ENCODE assay signal across 1 cellular context in genomic region chr1:39845569-39846566, GRCh38.
TF ChIP-seq lines count a peak whose summit lies in the region.

No MANE protein-coding gene starts in this region.

TF ChIP-seq in HepG2, 621 proteins besides CTCF, POLR2A, EP300 and RAD21 (continued from another document):
- TF ChIP-seq POLR2AphosphoS5 (IDR thresholded peaks at IDR 0.05; ENCODE audit: low read depth, low read length) (0 out of 2 replicates have a peak, but pooled peaks have one; percentile 21), PAXIP1 (CRISPR knock-in tag; conservative IDR thresholded peaks at IDR 0.05) (peak; percentile 60), NFIC (IDR thresholded peaks at IDR 0.05; ENCODE audit: low read length) (peak; percentile 82), ZNF772 (CRISPR knock-in tag; IDR thresholded peaks at IDR 0.05) (0 out of 2 replicates have a peak, but pooled peaks have one; percentile 7), CENPBD1 (CRISPR knock-in tag; IDR thresholded peaks at IDR 0.05; ENCODE audit: borderline replicate concordance, low read depth) (no peak), ELF4 (CRISPR knock-in tag; IDR thresholded peaks at IDR 0.05; ENCODE audit: borderline replicate concordance) (peak; percentile 50; the same call in 1 of the 2 replicates), JUND (CRISPR knock-in tag; IDR thresholded peaks at IDR 0.05) (no peak), SIX4 (CRISPR knock-in tag; IDR thresholded peaks at IDR 0.05) (no peak), SAP130 (CRISPR knock-in tag; IDR thresholded peaks at IDR 0.05; ENCODE audit: low read depth) (peak; percentile 64), CENPT (CRISPR knock-in tag; IDR thresholded peaks at IDR 0.05; ENCODE audit: low read depth) (no peak), ZNF550 (CRISPR knock-in tag; IDR thresholded peaks at IDR 0.05; ENCODE audit: borderline replicate concordance) (no peak), SOX5 (CRISPR knock-in tag; IDR thresholded peaks at IDR 0.05; ENCODE audit: borderline replicate concordance) (peak; percentile 26; the same call in 1 of the 2 replicates), RARA (CRISPR knock-in tag; IDR thresholded peaks at IDR 0.05) (peak; percentile 57; the same call in 1 of the 2 replicates)
- TF ChIP-seq, protein P1, sequence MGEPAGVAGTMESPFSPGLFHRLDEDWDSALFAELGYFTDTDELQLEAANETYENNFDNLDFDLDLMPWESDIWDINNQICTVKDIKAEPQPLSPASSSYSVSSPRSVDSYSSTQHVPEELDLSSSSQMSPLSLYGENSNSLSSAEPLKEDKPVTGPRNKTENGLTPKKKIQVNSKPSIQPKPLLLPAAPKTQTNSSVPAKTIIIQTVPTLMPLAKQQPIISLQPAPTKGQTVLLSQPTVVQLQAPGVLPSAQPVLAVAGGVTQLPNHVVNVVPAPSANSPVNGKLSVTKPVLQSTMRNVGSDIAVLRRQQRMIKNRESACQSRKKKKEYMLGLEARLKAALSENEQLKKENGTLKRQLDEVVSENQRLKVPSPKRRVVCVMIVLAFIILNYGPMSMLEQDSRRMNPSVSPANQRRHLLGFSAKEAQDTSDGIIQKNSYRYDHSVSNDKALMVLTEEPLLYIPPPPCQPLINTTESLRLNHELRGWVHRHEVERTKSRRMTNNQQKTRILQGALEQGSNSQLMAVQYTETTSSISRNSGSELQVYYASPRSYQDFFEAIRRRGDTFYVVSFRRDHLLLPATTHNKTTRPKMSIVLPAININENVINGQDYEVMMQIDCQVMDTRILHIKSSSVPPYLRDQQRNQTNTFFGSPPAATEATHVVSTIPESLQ (CRISPR knock-in tag; conservative IDR thresholded peaks at IDR 0.05) = no peak
TF ChIP-seq in HepG2: peak in this region for 56.
